ENCODE assay signal across 2 cellular contexts in the genomic region with DNA sequence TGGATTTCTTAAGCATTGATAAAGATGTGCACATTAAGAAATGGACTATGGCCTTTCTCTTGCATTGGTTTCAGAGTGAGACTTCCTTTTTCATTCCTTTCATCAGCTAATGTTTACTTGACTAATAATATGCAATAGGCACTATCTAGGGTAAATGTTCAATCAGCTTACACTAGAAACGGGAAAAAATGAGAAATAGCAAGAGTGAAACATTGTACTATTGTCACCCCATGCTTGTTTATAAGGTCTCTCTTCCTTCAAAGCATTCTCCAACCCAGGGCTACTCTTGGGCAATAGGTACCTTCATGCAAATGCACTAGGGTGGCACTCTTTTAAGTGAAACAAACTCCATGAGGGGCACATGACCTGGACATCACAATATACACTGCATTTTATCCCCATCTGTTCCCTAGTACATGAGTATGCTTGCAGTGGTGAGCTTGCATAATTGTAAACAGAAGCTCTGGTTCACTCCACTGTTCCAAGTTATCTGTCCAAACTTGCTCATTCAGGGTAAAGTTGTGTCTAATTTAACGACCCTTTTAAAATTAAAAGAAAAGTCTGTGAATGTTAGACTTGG.
TF ChIP-seq lines count a peak whose summit lies in the region.

No MANE protein-coding gene starts in this region.

TF ChIP-seq in IMR-90, 13 proteins besides CTCF, POLR2A, EP300 and RAD21:
- TF ChIP-seq NFE2L2 (IDR thresholded peaks at IDR 0.05; ENCODE audit: low read depth, low read length), result no peak
- no peak for TF ChIP-seq MXI1 (IDR thresholded peaks at IDR 0.05; ENCODE audit: borderline replicate concordance, low read depth, low read length)
- TF ChIP-seq BHLHE40 (IDR thresholded peaks at IDR 0.05; ENCODE audit: low read depth, low read length), result no peak
- TF ChIP-seq RCOR1 (IDR thresholded peaks at IDR 0.05; ENCODE audit: insufficient replicate concordance, low read length), result no peak
- TF ChIP-seq MAZ (IDR thresholded peaks at IDR 0.05; ENCODE audit: borderline replicate concordance, low read depth, low read length), result no peak
- TF ChIP-seq CHD1 (IDR thresholded peaks at IDR 0.05; ENCODE audit: low read depth, low read length), result no peak
- TF ChIP-seq ELK1 (IDR thresholded peaks at IDR 0.05; ENCODE audit: borderline replicate concordance, low read depth, low read length), result no peak
- TF ChIP-seq FOS (IDR thresholded peaks at IDR 0.05; ENCODE audit: low read depth, low read length), result no peak
- TF ChIP-seq CEBPB (IDR thresholded peaks at IDR 0.05; ENCODE audit: low read depth, low read length), result no peak
- TF ChIP-seq SMC3 (IDR thresholded peaks at IDR 0.05; ENCODE audit: low read depth, low read length), result no peak

TF ChIP-seq in HepG2, 621 proteins besides CTCF, POLR2A, EP300 and RAD21:
- TF ChIP-seq SOX13 (IDR thresholded peaks at IDR 0.05) (no peak), SOX13 (CRISPR knock-in tag; conservative IDR thresholded peaks at IDR 0.05 in 1 of 2, IDR thresholded peaks at IDR 0.05 in 1 of 2) (no peak), GATAD2A (CRISPR knock-in tag; IDR thresholded peaks at IDR 0.05) (no peak), CBX1 (IDR thresholded peaks at IDR 0.05; ENCODE audit: low read depth) (no peak), NR2F1 (CRISPR knock-in tag; IDR thresholded peaks at IDR 0.05) (no peak), NFKBIZ (CRISPR knock-in tag; IDR thresholded peaks at IDR 0.05) (no peak), FOXA3 (CRISPR knock-in tag; IDR thresholded peaks at IDR 0.05) (no peak), MTA3 (CRISPR knock-in tag; IDR thresholded peaks at IDR 0.05) (no peak), ZNF235 (CRISPR knock-in tag; IDR thresholded peaks at IDR 0.05; ENCODE audit: borderline replicate concordance) (no peak), ARNTL (CRISPR knock-in tag; IDR thresholded peaks at IDR 0.05) (no peak), ZNF614 (CRISPR knock-in tag; IDR thresholded peaks at IDR 0.05; ENCODE audit: borderline replicate concordance) (no peak), ZNF431 (CRISPR knock-in tag; IDR thresholded peaks at IDR 0.05; ENCODE audit: borderline replicate concordance, low read depth) (no peak), NCOA2 (CRISPR knock-in tag; IDR thresholded peaks at IDR 0.05) (no peak), NAIF1 (CRISPR knock-in tag; IDR thresholded peaks at IDR 0.05; ENCODE audit: borderline replicate concordance) (no peak), KDM6A (CRISPR knock-in tag; IDR thresholded peaks at IDR 0.05; ENCODE audit: low read depth) (no peak)
